In the genomic region with DNA sequence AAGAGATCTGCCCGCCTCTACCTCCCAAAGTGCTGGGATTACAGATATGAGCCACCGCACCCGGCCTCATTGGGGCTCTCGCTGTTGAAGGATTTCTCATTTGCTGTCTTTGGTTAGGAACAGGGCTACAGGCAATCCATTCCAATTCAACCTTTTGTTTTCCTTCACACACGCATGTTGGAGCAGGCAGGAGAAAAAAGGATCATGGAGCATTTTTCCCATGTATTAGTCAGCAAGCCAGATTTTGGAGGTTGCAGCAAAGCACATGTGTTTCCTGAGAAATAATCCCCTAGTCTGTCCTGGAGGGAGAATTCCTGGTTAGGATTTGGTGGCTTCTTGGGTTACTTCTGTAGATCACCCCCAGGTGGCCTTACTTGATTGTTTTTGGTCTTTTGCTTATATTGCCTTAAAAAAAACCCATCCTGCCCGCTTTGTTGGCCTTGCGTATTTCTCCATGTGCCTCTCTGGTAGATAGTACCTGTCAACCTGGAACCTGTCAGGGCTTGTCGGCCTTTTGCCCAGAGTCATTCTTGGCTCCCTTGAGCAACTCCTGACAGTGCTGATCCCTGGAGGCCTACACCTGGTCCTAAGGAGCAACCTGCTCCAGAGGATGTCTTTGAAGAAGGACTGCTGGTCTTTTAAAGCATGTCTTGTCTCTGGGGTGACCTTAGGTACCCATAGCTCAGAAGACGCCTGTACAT, we compare ENCODE assay signal across 19 cellular contexts.
DNase-seq lines count a peak whose midpoint lies in the region; ATAC-seq, FAIRE-seq and TF ChIP-seq lines count a peak whose summit lies in the region.
"Had no signal": no experiment of that assay in that cellular context is flagged by ENCODE, and none has a peak within 500 bp of the region (broad histone marks: within the 10 kb centered on the region; RNA-seq: fewer than 3 reads in every experiment).

No MANE protein-coding gene starts in this region.

- H3K27ac Mint-ChIP-seq in endodermal cell, result no peak overlapping the region
- no peak overlapping the region for H3K27ac Mint-ChIP-seq in activated CD8-positive, alpha-beta T cell treated with anti-CD3 and anti-CD28 coated beads for 36 hours
- H3K27ac Mint-ChIP-seq: CD4-positive, alpha-beta T cell had no signal

- H3K9ac ChIP-seq in HepG2 (ENCODE audit: insufficient read depth, low read depth, low read length) (no peak overlapping the region), endodermal cell (ENCODE audit: extremely low read depth, low read length, poor library complexity, severe bottlenecking) (no peak overlapping the region)

- POLR2A ChIA-PET in HepG2 (lab: Yijun Ruan, JAX), result no interaction called here
- POLR2A ChIA-PET in activated CD8-positive, alpha-beta T cell treated with anti-CD3 and anti-CD28 coated beads for 36 hours (lab: Charles Lee), result interaction anchor here (1.4 kb wide), 1 partner anchor 39 kb away, joined by 3 read pairs; no protein-coding TSS in a partner anchor

- no peak for TF ChIP-seq CTCF in right lobe of liver (IDR thresholded peaks at IDR 0.05)
- TF ChIP-seq CTCF in HepG2 (CRISPR knock-in tag; IDR thresholded peaks at IDR 0.05), result no peak
- peak; percentile 14 for TF ChIP-seq CTCF in endodermal cell (conservative IDR thresholded peaks at IDR 0.05)
- no peak for TF ChIP-seq CTCF in activated CD8-positive, alpha-beta T cell treated with anti-CD3 and anti-CD28 coated beads for 36 hours (IDR thresholded peaks at IDR 0.05)

- no peak overlapping the region for H3K4me3 ChIP-seq in right lobe of liver
- no peak overlapping the region for H3K4me3 ChIP-seq in HepG2 (replicated peaks in 1 of 3; ENCODE audit: insufficient read depth in 1 of 3, low read depth in 2 of 3, low read length in 3 of 3)
- H3K4me3 ChIP-seq in endodermal cell (ENCODE audit: low read length), result no peak overlapping the region
- H3K4me3 ChIP-seq: A549, SK-N-MC had no signal

- no peaks in the 10 kb centered on the region for H4K20me1 ChIP-seq in HepG2 (ENCODE audit: insufficient read depth, low read length)

- H3K9me3 ChIP-seq in right lobe of liver, result no peaks in the 10 kb centered on the region
- H3K9me3 ChIP-seq in HepG2 (ENCODE audit: low read length), result no peaks in the 10 kb centered on the region
- H3K9me3 ChIP-seq in endodermal cell (ENCODE audit: control insufficient read depth, low read length), result no peaks in the 10 kb centered on the region
- H3K9me3 ChIP-seq: A549 had no signal

- H3K27me3 ChIP-seq in right lobe of liver, result no peaks in the 10 kb centered on the region
- no peaks in the 10 kb centered on the region for H3K27me3 ChIP-seq in HepG2 (ENCODE audit: control insufficient read depth in 1 of 2, insufficient read depth in 2 of 2, low read length in 2 of 2)
- no peaks in the 10 kb centered on the region for H3K27me3 ChIP-seq in endodermal cell (ENCODE audit: control insufficient read depth, insufficient read depth, low read length, poor library complexity, severe bottlenecking)

- intact Hi-C loops in right lobe of liver (cut with DNase I) (no loop called here), HepG2 (cut with micrococcal nuclease; ENCODE audit: unreplicated experiment) (no loop called here)
- intact Hi-C loops in activated CD8-positive, alpha-beta T cell treated with anti-CD3 and anti-CD28 coated beads for 36 hours (cut with micrococcal nuclease), result no loop called here

- DNase-seq in right lobe of liver (peak in 1 of 3 donors; percentile 56), HepG2 (ENCODE audit: low spot score) (no peak), endodermal cell (no peak), left lobe of liver (ENCODE audit: low spot score) (peak; percentile 56), NCI-H2196 treated with DMSO at 0.1 percent for 48 hours (lab: John Stamatoyannopoulos, UW; ENCODE audit: unreplicated experiment) (no peak), islet precursor cell (no peak)
- DNase-seq in activated CD8-positive, alpha-beta T cell treated with anti-CD3 and anti-CD28 coated beads for 36 hours, result no peak
- DNase-seq: CD4-positive, alpha-beta T cell; DMS53; EL; IMR-90; NCI-H1417 treated with DMSO at 0.1 percent for 48 hours; NCI-H187 treated with DMSO at 0.1 percent for 48 hours; NCI-H446 treated with DMSO at 0.1 percent for 48 hours; NCI-H69; SHP77 had no signal

- no peak overlapping the region for H3K27ac ChIP-seq in right lobe of liver
- H3K27ac ChIP-seq in HepG2 (ENCODE audit: extremely low read length, insufficient read depth, low read length), result no peak overlapping the region
- H3K27ac ChIP-seq in endodermal cell (ENCODE audit: low read depth, low read length), result no peak overlapping the region
- H3K27ac ChIP-seq: SK-N-MC had no signal

- no peak for TF ChIP-seq EP300 in HepG2 (IDR thresholded peaks at IDR 0.05; ENCODE audit: low read depth in 2 of 2, low read length in 2 of 2)
- no peak for TF ChIP-seq EP300 in HepG2 (CRISPR knock-in tag; IDR thresholded peaks at IDR 0.05; ENCODE audit: borderline replicate concordance)

- no peak overlapping the region for H2AFZ ChIP-seq in HepG2 (ENCODE audit: low read length)

- WGBS in right lobe of liver (ENCODE audit: insufficient coverage, low coverage, low lambda C conversion rate, missing lambda C conversion rate), result 50% methylated on average over 6 of the region's 9 CpGs
- WGBS in HepG2 (ENCODE audit: low lambda C conversion rate), result 98% methylated on average over 8 of the region's 9 CpGs
- 90 to 97% methylated on average over 2 to 9 of the region's 9 CpGs for WGBS in endodermal cell (ENCODE audit: insufficient coverage in 1 of 2, insufficient read length in 1 of 2), 2 experiments

- TF ChIP-seq POLR2A in right lobe of liver (IDR thresholded peaks at IDR 0.05), result no peak
- no peak for TF ChIP-seq POLR2A in HepG2 (IDR thresholded peaks at IDR 0.05; ENCODE audit: insufficient read depth in 1 of 2, low read depth in 2 of 2, low read length in 2 of 2)

- no peak for FAIRE-seq in HepG2 (lab: Jason Lieb, UNC)
- FAIRE-seq: A549, RCC 7860 had no signal

- H3K4me1 Mint-ChIP-seq in endodermal cell, result peaks cover 6% of the 10 kb centered on the region
- peaks cover 20% of the 10 kb centered on the region for H3K4me1 Mint-ChIP-seq in activated CD8-positive, alpha-beta T cell treated with anti-CD3 and anti-CD28 coated beads for 36 hours (ENCODE audit: low read depth)

- H3K4me1 ChIP-seq in right lobe of liver (peaks cover 0 to 5% (median 2%) of the 10 kb centered on the region in 4 donors), HepG2 (ENCODE audit: insufficient read depth, low read length) (peaks cover 31% of the 10 kb centered on the region), endodermal cell (ENCODE audit: control insufficient read depth, insufficient read depth, low read length) (no peaks in the 10 kb centered on the region)

- BruUV-seq in HepG2 (replicated peaks; lab: Mats Ljungman, UMichigan), result no TSS peak

- TF ChIP-seq RAD21 in HepG2 (CRISPR knock-in tag; IDR thresholded peaks at IDR 0.05), result no peak

- no peak overlapping the region for H3K4me3 Mint-ChIP-seq in endodermal cell
- no peak overlapping the region for H3K4me3 Mint-ChIP-seq in activated CD8-positive, alpha-beta T cell treated with anti-CD3 and anti-CD28 coated beads for 36 hours
- H3K4me3 Mint-ChIP-seq: CD4-positive, alpha-beta T cell had no signal

- H3K4me2 ChIP-seq in HepG2 (ENCODE audit: low read depth, low read length), result no peak overlapping the region
- H3K4me2 ChIP-seq: A549 had no signal

- no peaks in the 10 kb centered on the region for H3K79me2 ChIP-seq in HepG2 (ENCODE audit: insufficient read depth, low read length)

- H3K36me3 Mint-ChIP-seq in endodermal cell (ENCODE audit: low read depth), result peaks cover 11% of the 10 kb centered on the region
- H3K36me3 Mint-ChIP-seq in activated CD8-positive, alpha-beta T cell treated with anti-CD3 and anti-CD28 coated beads for 36 hours (ENCODE audit: low read depth), result peaks cover 2% of the 10 kb centered on the region

- in situ Hi-C loops in HepG2 (cut with HindIII; ENCODE audit: extremely low pct_ligation_motif_present, low pct_unique_long_range_greater_than_20kb), result no loop called here

- no peaks in the 10 kb centered on the region for H3K27me3 Mint-ChIP-seq in endodermal cell (ENCODE audit: insufficient read depth)
- H3K27me3 Mint-ChIP-seq in activated CD8-positive, alpha-beta T cell treated with anti-CD3 and anti-CD28 coated beads for 36 hours, result no peaks in the 10 kb centered on the region
- H3K27me3 Mint-ChIP-seq: CD4-positive, alpha-beta T cell had no signal

- CTCF ChIA-PET in HepG2 (lab: Yijun Ruan, JAX; ENCODE audit: low intra/inter-chr PET ratio, low total read pairs), result interaction anchor here (1.2 to 1.3 kb wide), 2 partner anchors 45 to 79 kb away, joined by 3 read pairs; no protein-coding TSS in a partner anchor
- CTCF ChIA-PET in activated CD8-positive, alpha-beta T cell treated with anti-CD3 and anti-CD28 coated beads for 36 hours (lab: Charles Lee), result no interaction called here

- ATAC-seq in right lobe of liver, result peak in 3 of 4 donors; percentile 34 to 62 (median 51)
- no peak for ATAC-seq in HepG2
- peak; percentile 80 for ATAC-seq in left lobe of liver
- ATAC-seq in activated CD8-positive, alpha-beta T cell treated with anti-CD3 and anti-CD28 coated beads for 36 hours, result no peak
- ATAC-seq: A549 had no signal

- H3K36me3 ChIP-seq in right lobe of liver (no peaks in the 10 kb centered on the region), HepG2 (replicated peaks in 1 of 2; ENCODE audit: control insufficient read depth in 1 of 2, insufficient read depth in 2 of 2, low read length in 2 of 2) (no peaks in the 10 kb centered on the region), endodermal cell (ENCODE audit: control insufficient read depth, insufficient read depth, low read length) (no peaks in the 10 kb centered on the region)

- H3K9me3 Mint-ChIP-seq in endodermal cell, result peaks cover 38% of the 10 kb centered on the region
- no peaks in the 10 kb centered on the region for H3K9me3 Mint-ChIP-seq in activated CD8-positive, alpha-beta T cell treated with anti-CD3 and anti-CD28 coated beads for 36 hours
- H3K9me3 Mint-ChIP-seq: CD4-positive, alpha-beta T cell had no signal

TF ChIP-seq in HepG2, 621 proteins besides CTCF, POLR2A, EP300 and RAD21:
- no peak for TF ChIP-seq ZBTB38 (CRISPR knock-in tag; IDR thresholded peaks at IDR 0.05)
- TF ChIP-seq, protein P1, sequence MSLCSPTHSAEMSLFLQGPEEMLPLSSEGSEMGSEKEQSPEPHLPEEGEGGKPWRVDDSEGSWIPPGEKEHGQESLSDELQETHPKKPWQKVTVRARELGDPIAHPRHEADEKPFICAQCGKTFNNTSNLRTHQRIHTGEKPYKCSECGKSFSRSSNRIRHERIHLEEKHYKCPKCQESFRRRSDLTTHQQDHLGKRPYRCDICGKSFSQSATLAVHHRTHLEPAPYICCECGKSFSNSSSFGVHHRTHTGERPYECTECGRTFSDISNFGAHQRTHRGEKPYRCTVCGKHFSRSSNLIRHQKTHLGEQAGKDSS (CRISPR knock-in tag; IDR thresholded peaks at IDR 0.05; ENCODE audit: borderline replicate concordance, low read depth), result no peak
- TF ChIP-seq SP1 (IDR thresholded peaks at IDR 0.05), result no peak
- TF ChIP-seq SP1 (CRISPR knock-in tag; IDR thresholded peaks at IDR 0.05), result no peak
- TF ChIP-seq CBX1 (IDR thresholded peaks at IDR 0.05; ENCODE audit: low read depth), result no peak
- TF ChIP-seq ZFAT (CRISPR knock-in tag; conservative IDR thresholded peaks at IDR 0.05), result no peak
- TF ChIP-seq ZNF446 (CRISPR knock-in tag; IDR thresholded peaks at IDR 0.05), result no peak

Comparison
In these comparisons a context has a peak if more than half of its experiments do, and no peak if none do; other contexts are left out.
1. ATAC-seq: peak in right lobe of liver (3 of 4) and left lobe of liver (single experiment); none in HepG2 (single experiment) and activated CD8-positive, alpha-beta T cell treated with anti-CD3 and anti-CD28 coated beads for 36 hours (single experiment).